Comparison of ENCODE assay signal across 13 cellular contexts in genomic region chr3:120160050-120160449, GRCh38.
DNase-seq lines count a peak whose midpoint lies in the region; ATAC-seq and TF ChIP-seq lines count a peak whose summit lies in the region.
"Had no signal": no experiment of that assay in that cellular context is flagged by ENCODE, and none has a peak within 500 bp of the region (broad histone marks: within the 10 kb centered on the region; RNA-seq: fewer than 3 reads in every experiment).

No MANE protein-coding gene starts in this region.

- CTCF ChIA-PET in IMR-90 (lab: Yijun Ruan, JAX) = interaction anchor here (0.6 to 1.1 kb wide), 2 partner anchors 14 to 408 kb away, joined by 3 read pairs; no protein-coding TSS in a partner anchor

- H3K14ac ChIP-seq in IMR-90 (replicated peaks; ENCODE audit: low read depth, low read length) = peak overlapping the region; percentile 85

- peaks cover 27% of the 10 kb centered on the region for H3K4me1 ChIP-seq in IMR-90 (ENCODE audit: control insufficient read depth, insufficient read depth, low read length)
- H3K4me1 ChIP-seq in body of pancreas = no peaks in the 10 kb centered on the region
- H3K4me1 ChIP-seq in neural progenitor cell = no peaks in the 10 kb centered on the region
- H3K4me1 ChIP-seq: HAP-1 had no signal

- no peak for TF ChIP-seq POLR2A in IMR-90 (IDR thresholded peaks at IDR 0.05; ENCODE audit: low read depth, low read length)
- TF ChIP-seq POLR2A in body of pancreas (IDR thresholded peaks at IDR 0.05) = no peak

- dilution Hi-C loops in IMR-90 (cut with HindIII; ENCODE audit: low sequenced_read_pairs, unreplicated experiment) = no loop called here

- peak overlapping the region; percentile 76 for H2BK5ac ChIP-seq in IMR-90 (ENCODE audit: low read depth, low read length, poor library complexity, severe bottlenecking)

- no peaks in the 10 kb centered on the region for H3K79me1 ChIP-seq in IMR-90 (ENCODE audit: low read depth in 1 of 2, low read length in 2 of 2)

- H3K9me3 Mint-ChIP-seq in immature natural killer cell (peaks cover 0 to 8% (median 5%) of the 10 kb centered on the region in 6 donors), neural progenitor cell (peaks cover 14% of the 10 kb centered on the region)

- peak; percentile 88 for ATAC-seq in IMR-90 (ENCODE audit: low read depth)
- peak; percentile 83 for ATAC-seq in body of pancreas
- peak; percentile 11 for ATAC-seq in left colon
- no peak for ATAC-seq in GM19452 (IDR thresholded peaks at IDR 0.05; ENCODE audit: unreplicated experiment)

- H3K4me1 Mint-ChIP-seq in immature natural killer cell (no peaks in the 10 kb centered on the region), neural progenitor cell (no peaks in the 10 kb centered on the region)

- H3K9me1 ChIP-seq in IMR-90 (ENCODE audit: insufficient read depth, low read length) = peaks cover 5% of the 10 kb centered on the region

- peak overlapping the region; percentile 70; the same call in 1 of the 2 replicates for H3K23ac ChIP-seq in IMR-90 (ENCODE audit: low read depth, low read length)

- H3K4me3 ChIP-seq in IMR-90 (ENCODE audit: insufficient read depth, low read depth, low read length) (no peak overlapping the region), body of pancreas (no peak overlapping the region), neural progenitor cell (no peak overlapping the region)
- H3K4me3 ChIP-seq: BLaER1 treated with 17β-estradiol and CSF1 and Interleukin-3, amounts not matched to agents 10 nM and 100 nM; HAP-1 had no signal

- POLR2A ChIA-PET in IMR-90 (lab: Charles Lee; ENCODE audit: unreplicated experiment) = interaction anchor here (0.5 kb wide), 1 partner anchor 255 kb away, joined by 5 read pairs; no protein-coding TSS in a partner anchor

- intact Hi-C loops in IMR-90 (cut with micrococcal nuclease) (no loop called here), body of pancreas (cut with DNase I) (no loop called here), left colon (cut with DNase I, micrococcal nuclease) (no loop called here)

- H3K4me3 Mint-ChIP-seq in immature natural killer cell (no peak overlapping the region), neural progenitor cell (no peak overlapping the region)
- H3K4me3 Mint-ChIP-seq: dendritic cell treated with granulocyte-macrophage colony-stimulating factor and Interleukin-4, amounts not matched to agents 40 ng/mL and 50 ng/mL, for 4 days had no signal

- H3K36me3 Mint-ChIP-seq in immature natural killer cell = peaks cover 0 to 4% (median 0%) of the 10 kb centered on the region in 3 donors
- H3K36me3 Mint-ChIP-seq in neural progenitor cell = no peaks in the 10 kb centered on the region

- H3K4ac ChIP-seq in IMR-90 (ENCODE audit: low read depth, low read length) = peak overlapping the region; percentile 85

- H4K20me1 ChIP-seq in IMR-90 (ENCODE audit: insufficient read depth, low read length) = no peaks in the 10 kb centered on the region
- no peaks in the 10 kb centered on the region for H4K20me1 ChIP-seq in neural progenitor cell (ENCODE audit: low read depth)
- H4K20me1 ChIP-seq: BLaER1 treated with 17β-estradiol and CSF1 and Interleukin-3, amounts not matched to agents 10 nM and 100 nM had no signal

- in situ Hi-C loops in IMR-90 (cut with MboI; ENCODE audit: low sequenced_read_pairs) = no loop called here

- H3K27ac Mint-ChIP-seq in immature natural killer cell (no peak overlapping the region), neural progenitor cell (no peak overlapping the region)
- H3K27ac Mint-ChIP-seq: dendritic cell treated with granulocyte-macrophage colony-stimulating factor and Interleukin-4, amounts not matched to agents 40 ng/mL and 50 ng/mL, for 4 days had no signal

- H4K5ac ChIP-seq in IMR-90 (ENCODE audit: low read depth, low read length) = peak overlapping the region; percentile 77; the same call in 1 of the 2 replicates

- H3K27me3 ChIP-seq in IMR-90 (ENCODE audit: control insufficient read depth, insufficient read depth, low read length) = no peaks in the 10 kb centered on the region
- H3K27me3 ChIP-seq in body of pancreas = no peaks in the 10 kb centered on the region
- no peaks in the 10 kb centered on the region for H3K27me3 ChIP-seq in neural progenitor cell
- H3K27me3 ChIP-seq: BLaER1 treated with 17β-estradiol and CSF1 and Interleukin-3, amounts not matched to agents 10 nM and 100 nM had no signal

- H2BK15ac ChIP-seq in IMR-90 (ENCODE audit: low read depth, low read length) = peak overlapping the region; percentile 91; the same call in 2 of the 3 replicates

- H3K27ac ChIP-seq in IMR-90 (ENCODE audit: insufficient read depth, low read length) (peak overlapping the region; percentile 94; the same call in 1 of the 2 replicates), body of pancreas (no peak overlapping the region), neural progenitor cell (no peak overlapping the region)
- H3K27ac ChIP-seq: BLaER1 treated with 17β-estradiol and CSF1 and Interleukin-3, amounts not matched to agents 10 nM and 100 nM had no signal

- H3K36me3 ChIP-seq in IMR-90 (ENCODE audit: control insufficient read depth, insufficient read depth, low read length) (no peaks in the 10 kb centered on the region), body of pancreas (replicated peaks in 1 of 2; ENCODE audit: insufficient read depth in 1 of 2, low read depth in 2 of 2) (no peaks in the 10 kb centered on the region), neural progenitor cell (no peaks in the 10 kb centered on the region)
- H3K36me3 ChIP-seq: HAP-1 had no signal

- 0 out of 2 replicates have a peak overlapping the region, but pooled peaks have one; percentile 1 for H2AK5ac ChIP-seq in IMR-90 (ENCODE audit: low read depth, low read length)

- H3K79me2 ChIP-seq in neural progenitor cell (ENCODE audit: low read depth) = no peaks in the 10 kb centered on the region

- H2BK120ac ChIP-seq in IMR-90 (ENCODE audit: low read depth, low read length) = peak overlapping the region; percentile 99

- TF ChIP-seq CTCF in IMR-90 (conservative IDR thresholded peaks at IDR 0.05; ENCODE audit: low read depth, low read length) (no peak), body of pancreas (IDR thresholded peaks at IDR 0.05) (no peak), neural progenitor cell (IDR thresholded peaks at IDR 0.05) (no peak)

- no peak overlapping the region for H2AK9ac ChIP-seq in IMR-90 (replicated peaks; ENCODE audit: low read depth, low read length, poor library complexity)

- H3K4me2 ChIP-seq in IMR-90 (ENCODE audit: low read depth, low read length) = peak overlapping the region; percentile 34; the same call in 1 of the 2 replicates
- no peak overlapping the region for H3K4me2 ChIP-seq in neural progenitor cell

- H3K9ac ChIP-seq in IMR-90 (ENCODE audit: low read depth, low read length) = peak overlapping the region; percentile 40
- H3K9ac ChIP-seq in neural progenitor cell = no peak overlapping the region
- H3K9ac ChIP-seq: BLaER1 treated with 17β-estradiol and CSF1 and Interleukin-3, amounts not matched to agents 10 nM and 100 nM had no signal

- peak overlapping the region; percentile 98 for H4K91ac ChIP-seq in IMR-90 (ENCODE audit: insufficient read depth, low read depth, low read length)

- H2AFZ ChIP-seq in IMR-90 (replicated peaks; ENCODE audit: low read length, poor library complexity) (no peak overlapping the region), neural progenitor cell (replicated peaks) (no peak overlapping the region)

- DNase-seq in A172 (ENCODE audit: low spot score) (peak; percentile 79), IMR-90 (peak; percentile 98), body of pancreas (peak; percentile 35 to 65 (median 52)), left colon (peak in 1 of 2 donors; percentile 39), immature natural killer cell (no peak), germinal center (ENCODE audit: low spot score) (no peak), neural progenitor cell (ENCODE audit: low spot score) (no peak)
- DNase-seq: SHP77; stimulated activated CD4-positive, alpha-beta T cell treated with anti-CD3 and anti-CD28 coated beads, Interleukin-4, amount 100 ng/mL, for 4 hours had no signal

- H4K8ac ChIP-seq in IMR-90 (ENCODE audit: low read depth in 2 of 2, low read length in 2 of 2) = peak overlapping the region; percentile 41 to 94

- no peaks in the 10 kb centered on the region for H3F3A ChIP-seq in neural progenitor cell (ENCODE audit: low read depth)

- no TSS peak for BruUV-seq in IMR-90 (replicated peaks; lab: Mats Ljungman, UMichigan)

- peak overlapping the region; percentile 66 for H3K18ac ChIP-seq in IMR-90 (ENCODE audit: low read depth, low read length)

- no peak for TF ChIP-seq RAD21 in IMR-90 (IDR thresholded peaks at IDR 0.05; ENCODE audit: low read length)

- WGBS in IMR-90 (ENCODE audit: extremely low coverage in 2 of 2, insufficient read length in 1 of 2), 2 experiments = 0% methylated on average over 1 of the region's 1 CpG; no CpG with 5 or more reads in 1 of the 2 experiments
- 14 to 17% methylated on average over 1 of the region's 1 CpG for WGBS in body of pancreas, 2 donors

- peak overlapping the region; percentile 87; the same call in 1 of the 2 replicates for H3K56ac ChIP-seq in IMR-90 (ENCODE audit: extremely low read depth, insufficient read depth, low read length)

- peaks cover under 1% of the 10 kb centered on the region for H3K9me3 ChIP-seq in IMR-90 (ENCODE audit: control insufficient read depth, insufficient read depth, low read length)
- H3K9me3 ChIP-seq in body of pancreas = peaks cover 0 to under 1% (median 0%) of the 10 kb centered on the region in 3 donors
- H3K9me3 ChIP-seq in neural progenitor cell (ENCODE audit: low read depth) = peaks cover 9% of the 10 kb centered on the region

- peak overlapping the region; percentile 98 for H2BK20ac ChIP-seq in IMR-90 (ENCODE audit: low read depth, low read length)

- H3K27me3 Mint-ChIP-seq in immature natural killer cell (ENCODE audit: low read depth in 3 of 3) (peaks cover 0 to 6% (median 2%) of the 10 kb centered on the region in 3 donors), neural progenitor cell (ENCODE audit: insufficient read depth, low read depth) (peaks cover 5% of the 10 kb centered on the region)
- H3K27me3 Mint-ChIP-seq: dendritic cell treated with granulocyte-macrophage colony-stimulating factor and Interleukin-4, amounts not matched to agents 40 ng/mL and 50 ng/mL, for 4 days had no signal

TF ChIP-seq in IMR-90, 13 proteins besides CTCF, POLR2A, EP300 and RAD21 (continues in another document):
- TF ChIP-seq USF2 (IDR thresholded peaks at IDR 0.05; ENCODE audit: low read depth, low read length) (no peak), MAZ (IDR thresholded peaks at IDR 0.05; ENCODE audit: borderline replicate concordance, low read depth, low read length) (no peak), RCOR1 (IDR thresholded peaks at IDR 0.05; ENCODE audit: insufficient replicate concordance, low read length) (peak; percentile 77), NFE2L2 (IDR thresholded peaks at IDR 0.05; ENCODE audit: low read depth, low read length) (no peak), MAFK (IDR thresholded peaks at IDR 0.05; ENCODE audit: low read depth, low read length) (0 out of 2 replicates have a peak, but pooled peaks have one; percentile 8)

Comparison
In these comparisons a context has a peak if more than half of its experiments do, and no peak if none do; other contexts are left out.
1. DNase-seq: peak in A172 (single experiment), IMR-90 (single experiment) and body of pancreas (4 of 4); none in immature natural killer cell (0 of 3), germinal center (single experiment) and neural progenitor cell (single experiment).